In the genomic region with DNA sequence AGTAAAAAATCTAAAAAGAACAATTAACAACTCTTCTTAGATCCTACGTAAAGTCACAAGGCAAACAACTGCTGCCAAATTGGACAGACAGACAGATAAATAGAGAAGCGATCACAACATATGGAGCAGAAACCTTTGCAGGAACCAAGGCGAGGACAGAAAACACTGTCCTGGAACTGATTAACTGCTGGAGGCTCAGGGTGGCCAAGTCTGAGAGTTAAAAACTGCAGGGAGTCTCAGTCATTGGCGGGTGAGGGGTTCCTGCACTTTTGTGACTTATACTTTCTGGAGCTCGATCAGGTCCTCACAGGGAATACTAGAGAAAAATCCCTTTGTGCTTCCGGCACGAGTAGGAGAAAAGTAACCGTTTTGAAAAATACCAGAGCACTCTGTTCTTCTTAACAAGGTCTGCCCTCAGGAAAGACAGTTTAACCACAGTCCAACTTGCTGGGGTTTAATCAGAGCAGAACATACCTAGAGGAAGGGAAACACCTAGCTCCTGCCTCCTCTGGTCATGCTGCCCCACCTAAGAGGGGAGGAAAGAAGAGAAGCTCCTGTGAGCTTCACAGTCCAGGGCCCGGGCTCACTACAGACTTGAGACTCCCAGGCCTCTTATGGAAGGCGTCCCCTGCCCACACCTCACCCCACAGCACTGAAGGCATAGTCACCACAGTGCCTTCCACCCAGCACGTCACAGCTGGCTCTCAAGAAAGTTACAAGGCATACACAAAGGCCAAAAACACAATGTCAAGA, we compare ENCODE assay signal across 16 cellular contexts.
DNase-seq lines count a peak whose midpoint lies in the region; ATAC-seq and TF ChIP-seq lines count a peak whose summit lies in the region.
"Had no signal": no experiment of that assay in that cellular context is flagged by ENCODE, and none has a peak within 500 bp of the region (broad histone marks: within the 10 kb centered on the region; RNA-seq: fewer than 3 reads in every experiment).

No MANE protein-coding gene starts in this region.

- H3K79me2 ChIP-seq in OCI-LY3 (ENCODE audit: low read length): peaks cover 45% of the 10 kb centered on the region
- H3K79me2 ChIP-seq in parathyroid adenoma: peaks cover 27% of the 10 kb centered on the region

- peaks cover 49% of the 10 kb centered on the region for H4K20me1 ChIP-seq in OCI-LY3 (ENCODE audit: insufficient read depth, low read length)

- H3K27me3 Mint-ChIP-seq in activated CD4-positive, alpha-beta T cell treated with anti-CD3 and anti-CD28 coated beads, Interleukin-2, amount 10 ng/mL, durations not matched to agents 24 days and 14 days: no peaks in the 10 kb centered on the region

- H3K9me3 ChIP-seq in OCI-LY3 (ENCODE audit: insufficient read depth, low read length) (no peaks in the 10 kb centered on the region), left ventricle myocardium inferior (replicated peaks) (no peaks in the 10 kb centered on the region), parathyroid adenoma (ENCODE audit: control insufficient read depth, low read length) (no peaks in the 10 kb centered on the region), right lobe of liver (no peaks in the 10 kb centered on the region)

- H3K4me3 ChIP-seq in OCI-LY3 (ENCODE audit: low read length) (no peak overlapping the region), left ventricle myocardium inferior (no peak overlapping the region), parathyroid adenoma (ENCODE audit: low read depth, low read length) (no peak overlapping the region), right lobe of liver (no peak overlapping the region)

- H3K27ac Mint-ChIP-seq in activated CD4-positive, alpha-beta T cell treated with anti-CD3 and anti-CD28 coated beads, Interleukin-2, amount 10 ng/mL, durations not matched to agents 24 days and 14 days: peak overlapping the region; percentile 14

- no peaks in the 10 kb centered on the region for H3K27me3 ChIP-seq in OCI-LY3 (ENCODE audit: low read depth, low read length)
- no peaks in the 10 kb centered on the region for H3K27me3 ChIP-seq in left ventricle myocardium inferior (ENCODE audit: low read depth)
- H3K27me3 ChIP-seq in parathyroid adenoma (ENCODE audit: control insufficient read depth, insufficient read depth, low read length): no peaks in the 10 kb centered on the region
- H3K27me3 ChIP-seq in right lobe of liver: no peaks in the 10 kb centered on the region

- H3K4me2 ChIP-seq in OCI-LY3 (ENCODE audit: low read length): peak overlapping the region; percentile 40
- H3K4me2 ChIP-seq in parathyroid adenoma (ENCODE audit: low read length): peak overlapping the region; percentile 9
- H3K4me2 ChIP-seq: KMS-11 had no signal

- 77% methylated on average over 7 of the region's 11 CpGs for WGBS in right lobe of liver (ENCODE audit: insufficient coverage, low coverage, low lambda C conversion rate, missing lambda C conversion rate)

- TF ChIP-seq CTCF in OCI-LY3 (IDR thresholded peaks at IDR 0.05; ENCODE audit: low read depth, low read length) (no peak), left ventricle myocardium inferior (IDR thresholded peaks at IDR 0.05; ENCODE audit: borderline replicate concordance) (no peak), parathyroid adenoma (IDR thresholded peaks at IDR 0.05) (no peak), right lobe of liver (IDR thresholded peaks at IDR 0.05) (no peak)

- H3K9me3 Mint-ChIP-seq in activated CD4-positive, alpha-beta T cell treated with anti-CD3 and anti-CD28 coated beads, Interleukin-2, amount 10 ng/mL, durations not matched to agents 24 days and 14 days: no peaks in the 10 kb centered on the region

- H3K9ac ChIP-seq in OCI-LY3 (ENCODE audit: low read length) (no peak overlapping the region), parathyroid adenoma (no peak overlapping the region)
- H3K9ac ChIP-seq: KMS-11 had no signal

- peaks cover 70% of the 10 kb centered on the region for H3K36me3 Mint-ChIP-seq in activated CD4-positive, alpha-beta T cell treated with anti-CD3 and anti-CD28 coated beads, Interleukin-2, amount 10 ng/mL, durations not matched to agents 24 days and 14 days (ENCODE audit: low read depth)

- H2AFZ ChIP-seq in OCI-LY3 (ENCODE audit: low read depth, low read length) (no peak overlapping the region), parathyroid adenoma (no peak overlapping the region)

- H3K27ac ChIP-seq in OCI-LY3 (ENCODE audit: low read length) (peak overlapping the region; percentile 48), left ventricle myocardium inferior (replicated peaks) (peak overlapping the region; percentile 13), parathyroid adenoma (no peak overlapping the region), right lobe of liver (no peak overlapping the region)
- H3K27ac ChIP-seq: epithelial cell of prostate, KMS-11 had no signal

- H3K4me1 Mint-ChIP-seq in activated CD4-positive, alpha-beta T cell treated with anti-CD3 and anti-CD28 coated beads, Interleukin-2, amount 10 ng/mL, durations not matched to agents 24 days and 14 days: peaks cover 23% of the 10 kb centered on the region

- ATAC-seq in right lobe of liver: no peak
- no peak for ATAC-seq in HG03571 (IDR thresholded peaks at IDR 0.05; ENCODE audit: unreplicated experiment)

- intact Hi-C loops in activated CD4-positive, alpha-beta T cell treated with anti-CD3 and anti-CD28 coated beads, Interleukin-2, amount 10 ng/mL, durations not matched to agents 24 days and 14 days (cut with micrococcal nuclease): no loop called here
- intact Hi-C loops in left ventricle myocardium inferior (cut with micrococcal nuclease) (no loop called here), right lobe of liver (cut with DNase I) (no loop called here)

- no peak for DNase-seq in activated CD4-positive, alpha-beta T cell treated with anti-CD3 and anti-CD28 coated beads, Interleukin-2, amount 10 ng/mL, durations not matched to agents 24 days and 14 days
- DNase-seq in activated CD4-positive, alpha-beta T cell treated with anti-CD3 and anti-CD28 coated beads for 1 hour: no peak
- no peak for DNase-seq in left ventricle myocardium inferior
- no peak for DNase-seq in right lobe of liver
- DNase-seq in NCI-H2171 (lab: John Stamatoyannopoulos, UW): no peak
- DNase-seq: activated naive CD4-positive, alpha-beta T cell; cerebellar nuclear complex; head of caudate nucleus; NCI-H146; NCI-H69 had no signal

- H3K4me1 ChIP-seq in OCI-LY3 (ENCODE audit: low read length) (peaks cover 34% of the 10 kb centered on the region), left ventricle myocardium inferior (peaks cover 33% of the 10 kb centered on the region), parathyroid adenoma (peaks cover 23% of the 10 kb centered on the region), right lobe of liver (peaks cover 0 to 11% (median 0%) of the 10 kb centered on the region in 4 donors)

- H3K4me3 Mint-ChIP-seq in activated CD4-positive, alpha-beta T cell treated with anti-CD3 and anti-CD28 coated beads, Interleukin-2, amount 10 ng/mL, durations not matched to agents 24 days and 14 days: no peak overlapping the region
- H3K4me3 Mint-ChIP-seq: neural crest cell had no signal

- no peak for TF ChIP-seq POLR2A in right lobe of liver (IDR thresholded peaks at IDR 0.05)

- H3K36me3 ChIP-seq in OCI-LY3 (replicated peaks; ENCODE audit: low read depth, low read length) (peaks cover 50% of the 10 kb centered on the region), left ventricle myocardium inferior (peaks cover 32% of the 10 kb centered on the region), parathyroid adenoma (ENCODE audit: control insufficient read depth, insufficient read depth, low read length) (no peaks in the 10 kb centered on the region), right lobe of liver (peaks cover 0 to 16% (median 3%) of the 10 kb centered on the region in 4 donors)

Comparison
In these comparisons a context has a peak if more than half of its experiments do, and no peak if none do; other contexts are left out.
1. H3K27ac ChIP-seq: peak in OCI-LY3 (single experiment) and left ventricle myocardium inferior (single experiment); none in parathyroid adenoma (single experiment) and right lobe of liver (0 of 3).